Comparison of ENCODE assay signal across 1 cellular context in the genomic region with DNA sequence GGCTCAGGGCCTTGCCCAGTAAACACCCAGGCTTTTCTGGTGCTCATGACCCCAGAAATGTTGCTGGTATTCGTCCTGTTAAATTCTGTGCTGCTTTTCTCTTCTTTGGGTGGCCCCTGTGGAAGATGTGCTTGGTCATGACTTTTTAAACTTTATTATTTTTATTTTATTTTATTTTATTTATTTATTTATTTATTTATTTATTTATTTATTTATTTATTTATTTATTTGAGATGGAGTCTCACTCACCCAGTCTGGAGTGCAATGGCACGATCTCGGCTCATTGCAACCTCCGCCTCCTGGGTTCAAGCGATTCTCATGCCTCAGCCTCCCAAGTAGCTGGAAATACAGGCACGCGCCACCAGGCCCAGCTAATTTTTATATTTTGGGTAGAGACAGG. TPM values are rescaled to one million over a fixed set of nuclear protein-coding genes. Genes with fewer than 3 reads are reported as not detected.
"Had no signal": no experiment of that assay in that cellular context is flagged by ENCODE, and none has a peak within 500 bp of the region (broad histone marks: within the 10 kb centered on the region; RNA-seq: fewer than 3 reads in every experiment).

No MANE protein-coding gene starts in this region.

RNA-seq across cellular contexts. Expression of gene MILR1, which starts 10.9 kb away (rescaled TPM):
- total RNA-seq: chondrocyte had no signal
